Comparison of ENCODE assay signal across 1 cellular context in genomic region chr5:173883347-173883924, GRCh38.
TF ChIP-seq lines count a peak whose summit lies in the region.

No MANE protein-coding gene starts in this region.

TF ChIP-seq in HepG2, 621 proteins besides CTCF, POLR2A, EP300 and RAD21 (continued from another document):
- 0 out of 2 replicates have a peak, but pooled peaks have one; percentile 29 for TF ChIP-seq ZMYM4 (CRISPR knock-in tag; IDR thresholded peaks at IDR 0.05)
- no peak for TF ChIP-seq ELF3 (CRISPR knock-in tag; IDR thresholded peaks at IDR 0.05)
- peak; percentile 60; the same call in 1 of the 2 replicates for TF ChIP-seq PAXIP1 (CRISPR knock-in tag; conservative IDR thresholded peaks at IDR 0.05)
- peak; percentile 62 for TF ChIP-seq HNF4G (IDR thresholded peaks at IDR 0.05; ENCODE audit: borderline replicate concordance, low read depth, low read length)
- TF ChIP-seq HNF4G (CRISPR knock-in tag; IDR thresholded peaks at IDR 0.05; ENCODE audit: borderline replicate concordance, low read depth) = no peak; the same call in 1 of the 2 replicates
- TF ChIP-seq ZC3H4 (CRISPR knock-in tag; IDR thresholded peaks at IDR 0.05; ENCODE audit: borderline replicate concordance) = no peak
- TF ChIP-seq CENPX (CRISPR knock-in tag; IDR thresholded peaks at IDR 0.05) = no peak
- 0 out of 2 replicates have a peak, but pooled peaks have one; percentile 14 for TF ChIP-seq PITX1 (CRISPR knock-in tag; IDR thresholded peaks at IDR 0.05)
- TF ChIP-seq ZNF317 (CRISPR knock-in tag; IDR thresholded peaks at IDR 0.05) = 0 out of 2 replicates have a peak, but pooled peaks have one; percentile 24
- peak; percentile 21; the same call in 1 of the 2 replicates for TF ChIP-seq SALL1 (CRISPR knock-in tag; IDR thresholded peaks at IDR 0.05)
- peak; percentile 34; the same call in 1 of the 2 replicates for TF ChIP-seq SPEN (CRISPR knock-in tag; IDR thresholded peaks at IDR 0.05; ENCODE audit: low read depth)
- 0 out of 2 replicates have a peak, but pooled peaks have one; percentile 22 for TF ChIP-seq NR2F6 (IDR thresholded peaks at IDR 0.05)
- 0 out of 2 replicates have a peak, but pooled peaks have one; percentile 6 for TF ChIP-seq NR2F6 (CRISPR knock-in tag; IDR thresholded peaks at IDR 0.05)
- peak; percentile 81 for TF ChIP-seq HNF4A (CRISPR knock-in tag; IDR thresholded peaks at IDR 0.05)
